1 cellular context compared by ENCODE assay signal in genomic region chr11:12167098-12167999, GRCh38.
TF ChIP-seq lines count a peak whose summit lies in the region.

No MANE protein-coding gene starts in this region.

TF ChIP-seq in SK-N-SH, 30 proteins besides CTCF, POLR2A, EP300 and RAD21 (continued from another document):
- TF ChIP-seq TEAD4 (IDR thresholded peaks at IDR 0.05; ENCODE audit: borderline replicate concordance, insufficient read depth) (peak; percentile 88), YY1 (IDR thresholded peaks at IDR 0.05; ENCODE audit: low read depth) (peak; percentile 48; the same call in 1 of the 2 replicates), TCF12 (IDR thresholded peaks at IDR 0.05) (peak; percentile 92), NFIC (IDR thresholded peaks at IDR 0.05; ENCODE audit: borderline replicate concordance) (peak; percentile 92), POLR2AphosphoS5 (IDR thresholded peaks at IDR 0.05; ENCODE audit: low read depth, low read length) (peak; percentile 72; the same call in 1 of the 2 replicates), RXRA (IDR thresholded peaks at IDR 0.05; ENCODE audit: borderline replicate concordance, low read depth) (peak; percentile 92), FOXM1 (IDR thresholded peaks at IDR 0.05; ENCODE audit: low read depth) (peak; percentile 90), EZH2phosphoT487 (IDR thresholded peaks at IDR 0.05; ENCODE audit: borderline replicate concordance, low read depth) (no peak), REST (IDR thresholded peaks at IDR 0.05; ENCODE audit: low read depth, low read length) (0 out of 2 replicates have a peak, but pooled peaks have one; percentile 21), MEF2A (IDR thresholded peaks at IDR 0.05; ENCODE audit: borderline replicate concordance, low read depth) (peak; percentile 72; the same call in 1 of the 2 replicates), GABPA (IDR thresholded peaks at IDR 0.05; ENCODE audit: low read depth) (0 out of 2 replicates have a peak, but pooled peaks have one; percentile 10), FOSL2 (IDR thresholded peaks at IDR 0.05; ENCODE audit: borderline replicate concordance, low read depth) (peak; percentile 92), GATA2 (CRISPR knock-in tag; IDR thresholded peaks at IDR 0.05) (no peak), MAX (IDR thresholded peaks at IDR 0.05; ENCODE audit: low read depth) (peak; percentile 57)
- TF ChIP-seq, protein P1, sequence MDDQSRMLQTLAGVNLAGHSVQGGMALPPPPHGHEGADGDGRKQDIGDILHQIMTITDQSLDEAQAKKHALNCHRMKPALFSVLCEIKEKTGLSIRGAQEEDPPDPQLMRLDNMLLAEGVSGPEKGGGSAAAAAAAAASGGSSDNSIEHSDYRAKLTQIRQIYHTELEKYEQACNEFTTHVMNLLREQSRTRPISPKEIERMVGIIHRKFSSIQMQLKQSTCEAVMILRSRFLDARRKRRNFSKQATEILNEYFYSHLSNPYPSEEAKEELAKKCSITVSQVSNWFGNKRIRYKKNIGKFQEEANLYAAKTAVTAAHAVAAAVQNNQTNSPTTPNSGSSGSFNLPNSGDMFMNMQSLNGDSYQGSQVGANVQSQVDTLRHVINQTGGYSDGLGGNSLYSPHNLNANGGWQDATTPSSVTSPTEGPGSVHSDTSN (IDR thresholded peaks at IDR 0.05), result peak; percentile 83
